Comparison of ENCODE assay signal across 9 cellular contexts in the genomic region with DNA sequence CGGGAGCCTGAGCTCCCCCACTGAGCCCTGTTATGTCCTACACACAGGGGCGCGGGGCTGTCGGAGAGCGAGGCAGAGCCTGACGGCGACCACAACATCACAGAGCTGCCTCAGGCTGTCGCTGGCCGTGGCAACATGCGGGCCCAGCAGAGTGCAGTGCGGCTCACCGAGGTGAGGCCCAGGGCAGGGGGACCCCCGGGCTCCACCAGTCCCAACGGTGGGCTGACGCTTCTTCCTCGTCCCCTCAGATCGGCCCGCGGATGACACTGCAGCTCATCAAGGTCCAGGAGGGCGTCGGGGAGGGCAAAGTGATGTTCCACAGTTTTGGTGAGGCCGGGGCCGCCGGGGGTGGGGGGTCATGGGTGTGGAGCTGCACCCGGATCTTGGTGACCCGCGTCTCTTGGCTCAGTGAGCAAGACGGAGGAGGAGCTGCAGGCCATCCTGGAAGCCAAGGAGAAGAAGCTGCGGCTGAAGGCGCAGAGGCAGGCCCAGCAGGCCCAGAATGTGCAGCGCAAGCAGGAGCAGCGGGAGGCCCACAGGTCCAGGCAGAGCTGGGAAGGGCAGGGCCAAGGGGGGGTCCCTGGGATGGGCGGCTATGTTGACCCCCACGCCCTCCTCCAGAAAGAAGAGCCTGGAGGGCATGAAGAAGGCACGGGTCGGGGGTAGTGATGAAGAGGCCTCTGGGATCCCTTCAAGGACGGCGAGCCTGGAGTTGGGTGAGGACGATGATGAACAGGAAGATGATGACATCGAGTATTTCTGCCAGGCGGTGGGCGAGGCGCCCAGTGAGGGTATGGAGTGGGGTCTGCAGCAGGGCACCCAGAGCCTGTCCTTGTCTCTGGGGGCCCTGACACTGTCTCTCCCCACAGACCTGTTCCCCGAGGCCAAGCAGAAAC. TPM values are rescaled to one million over a fixed set of nuclear protein-coding genes. Genes with fewer than 3 reads are reported as not detected.
DNase-seq lines count a peak whose midpoint lies in the region; ATAC-seq, FAIRE-seq and TF ChIP-seq lines count a peak whose summit lies in the region.
"Had no signal": no experiment of that assay in that cellular context is flagged by ENCODE, and none has a peak within 500 bp of the region (broad histone marks: within the 10 kb centered on the region; RNA-seq: fewer than 3 reads in every experiment).

No MANE protein-coding gene starts in this region.

- H2AFZ ChIP-seq in K562 (ENCODE audit: low read depth, low read length) (no peak overlapping the region), GM23248 (no peak overlapping the region)

- POLR2A ChIA-PET in K562 (lab: Yijun Ruan, JAX), result interaction anchor here (0.5 to 1.2 kb wide), 2 partner anchors 11 to 994 kb away, joined by 4 to 6 read pairs; no protein-coding TSS in a partner anchor

- H3K27me3 Mint-ChIP-seq in CD14-positive monocyte (ENCODE audit: low read depth in 3 of 3), result peaks cover 0 to 1% (median under 1%) of the 10 kb centered on the region in 3 donors

- peaks cover 9 to 79% of the 10 kb centered on the region in 2 experiments for H3K4me1 ChIP-seq in K562 (replicated peaks in 1 of 2; ENCODE audit: control insufficient read depth in 2 of 2, insufficient read depth in 2 of 2, low read length in 2 of 2)
- peaks cover 16% of the 10 kb centered on the region for H3K4me1 ChIP-seq in GM23248 (ENCODE audit: insufficient read depth)
- H3K4me1 ChIP-seq in adrenal gland (replicated peaks in 1 of 2), result peaks cover 8 to 15% of the 10 kb centered on the region in 2 donors
- 0 out of 2 replicates have a peak, but pooled peaks cover 3% of the 10 kb centered on the region for H3K4me1 ChIP-seq in SJCRH30

- TF ChIP-seq CTCF in CD14-positive monocyte (IDR thresholded peaks at IDR 0.05) (no peak), K562 (IDR thresholded peaks at IDR 0.05 in 2 of 3, conservative IDR thresholded peaks at IDR 0.05 in 1 of 3; ENCODE audit: insufficient read depth in 2 of 3, low read depth in 1 of 3, low read length in 3 of 3) (no peak), adrenal gland (IDR thresholded peaks at IDR 0.05) (no peak)

- TF ChIP-seq EP300 in K562 (IDR thresholded peaks at IDR 0.05; ENCODE audit: low read length), result no peak

- no peaks in the 10 kb centered on the region for H3K9me1 ChIP-seq in K562 (ENCODE audit: control insufficient read depth, insufficient read depth, low read length)

- H3K4me3 Mint-ChIP-seq in CD14-positive monocyte, result peak overlapping the region in 1 of 2 donors; percentile 30

- H3K36me3 Mint-ChIP-seq in CD14-positive monocyte, result peaks cover 45 to 60% of the 10 kb centered on the region in 2 donors

- FAIRE-seq in GM12892 (lab: Jason Lieb, UNC) (peak; percentile 9), K562 (lab: Jason Lieb, UNC) (no peak)

- H3K79me2 ChIP-seq in K562 (ENCODE audit: control insufficient read depth, insufficient read depth, low read length) (peaks cover 37% of the 10 kb centered on the region), GM23248 (ENCODE audit: insufficient read depth) (peaks cover 34% of the 10 kb centered on the region)

- H3K36me3 ChIP-seq in K562 (ENCODE audit: control insufficient read depth, insufficient read depth, low read length) (peaks cover 58% of the 10 kb centered on the region), GM23248 (ENCODE audit: low read depth) (peaks cover 25% of the 10 kb centered on the region), adrenal gland (replicated peaks in 1 of 2) (peaks cover 0 to 57% of the 10 kb centered on the region in 2 donors), SJCRH30 (peaks cover 59% of the 10 kb centered on the region)

- in situ Hi-C loops in K562 (cut with MboI), result no loop called here
- in situ Hi-C loops in GM23248 (cut with MboI), result no loop called here

- no peaks in the 10 kb centered on the region for H3K9me2 ChIP-seq in GM23248 (ENCODE audit: insufficient read depth)

- H3K4me2 ChIP-seq in K562 (ENCODE audit: insufficient read depth, low read length) (no peak overlapping the region), GM23248 (ENCODE audit: unreplicated experiment) (no peak overlapping the region)

- H4K20me1 ChIP-seq in K562 (replicated peaks; ENCODE audit: control insufficient read depth, insufficient read depth, low read length) (no peaks in the 10 kb centered on the region; the same call in 1 of the 2 replicates), GM23248 (ENCODE audit: insufficient read depth) (no peaks in the 10 kb centered on the region)

- intact Hi-C loops in CD14-positive monocyte (cut with micrococcal nuclease) (no loop called here), K562 (cut with micrococcal nuclease) (loop anchor here (5.0 kb wide), 1 partner anchor 178 kb away; no protein-coding TSS in a partner anchor), adrenal gland (cut with DNase I) (loop anchor here (10.0 kb wide), 2 partner anchors 134 to 176 kb away; a partner anchor contains a TSS)

- BruUV-seq in K562 (replicated peaks; lab: Mats Ljungman, UMichigan), result no TSS peak

- CTCF ChIA-PET in K562 (lab: Yijun Ruan, JAX; ENCODE audit: low intra/inter-chr PET ratio), result no interaction called here

- no peaks in the 10 kb centered on the region for H3K9me3 Mint-ChIP-seq in CD14-positive monocyte

- H3K9me3 ChIP-seq in K562 (replicated peaks; ENCODE audit: control insufficient read depth, insufficient read depth, low read depth, low read length) (no peaks in the 10 kb centered on the region), GM23248 (ENCODE audit: low read depth) (no peaks in the 10 kb centered on the region), adrenal gland (replicated peaks in 1 of 3) (no peaks in the 10 kb centered on the region), SJCRH30 (replicated peaks) (no peaks in the 10 kb centered on the region)
- H3K9me3 ChIP-seq: HAP-1, tibial nerve had no signal

- no peak for DNase-seq in CD14-positive monocyte (ENCODE audit: low spot score)
- no peak for DNase-seq in GM12892 (ENCODE audit: insufficient read length)
- peak in 1 of 4 experiments; percentile 7 for DNase-seq in K562 (ENCODE audit: extremely low read depth in 1 of 4, low spot score in 3 of 4)
- DNase-seq in GM23248, result no peak
- DNase-seq in adrenal gland, result no peak
- DNase-seq in SJCRH30, result no peak
- DNase-seq: cerebellar nuclear complex had no signal

- 95% methylated on average over 28 of the region's 44 CpGs for WGBS in K562 (ENCODE audit: insufficient coverage, low coverage, missing lambda C conversion rate)
- 94 to 97% methylated on average over 26 to 44 of the region's 44 CpGs for WGBS in GM23248 (ENCODE audit: low coverage in 1 of 2, low lambda C conversion rate in 2 of 2, missing lambda C conversion rate in 2 of 2), 2 experiments
- 86 to 88% (median 87%) methylated on average over 28 to 44 of the region's 44 CpGs for WGBS in adrenal gland, 4 donors

- TF ChIP-seq POLR2A in GM12892 (IDR thresholded peaks at IDR 0.05; ENCODE audit: low read depth, low read length) (0 out of 2 replicates have a peak, but pooled peaks have one; percentile 16), K562 (conservative IDR thresholded peaks at IDR 0.05) (no peak), adrenal gland (IDR thresholded peaks at IDR 0.05) (no peak)

- H3K9ac ChIP-seq in K562 (ENCODE audit: insufficient read depth in 1 of 2, low read depth in 2 of 2, low read length in 2 of 2), result peak overlapping the region in 1 of 2 experiments; percentile 57; a peak in 1 of 4 replicates
- H3K9ac ChIP-seq in GM23248, result no peak overlapping the region

- H3K27ac ChIP-seq in K562 (ENCODE audit: extremely low read depth, low read depth, low read length) (no peak overlapping the region), GM23248 (no peak overlapping the region), adrenal gland (no peak overlapping the region), SJCRH30 (no peak overlapping the region)

- H3F3A ChIP-seq in GM23248 (ENCODE audit: insufficient read depth), result peaks cover 33% of the 10 kb centered on the region

- H3K4me1 Mint-ChIP-seq in CD14-positive monocyte, result peaks cover 49% of the 10 kb centered on the region

- H3K27ac Mint-ChIP-seq in CD14-positive monocyte, result peak overlapping the region in 6 of 7 donors; percentile 72 to 93 (median 84)

- H3K4me3 ChIP-seq in K562 (no peak overlapping the region), GM23248 (no peak overlapping the region), adrenal gland (no peak overlapping the region), SJCRH30 (no peak overlapping the region)
- H3K4me3 ChIP-seq: HAP-1, tibial nerve had no signal

- no peak for ATAC-seq in K562

- no peak for TF ChIP-seq RAD21 in K562 (CRISPR knock-in tag; conservative IDR thresholded peaks at IDR 0.05 in 1 of 2, IDR thresholded peaks at IDR 0.05 in 1 of 2)

- H3K27me3 ChIP-seq in K562 (ENCODE audit: control insufficient read depth in 2 of 2, insufficient read depth in 2 of 2, low read length in 2 of 2), result no peaks in the 10 kb centered on the region
- H3K27me3 ChIP-seq in GM23248 (replicated peaks; ENCODE audit: insufficient read depth), result no peaks in the 10 kb centered on the region
- H3K27me3 ChIP-seq in adrenal gland, result no peaks in the 10 kb centered on the region
- H3K27me3 ChIP-seq in SJCRH30, result no peaks in the 10 kb centered on the region
- H3K27me3 ChIP-seq: tibial nerve had no signal

RNA-seq across cellular contexts. Expression of a gene that starts 1.2 kb away (rescaled TPM):
- polyA plus RNA-seq in CD14-positive monocyte (under 1 TPM; 0.50 to 0.69 TPM), K562 (2011; rRNA removed) (2.4 and 6.5 TPM in 2 replicates), K562 (2014; fragmentation: Illumina TruSeq; extraction: Trizol) (1.5 and 2.1 TPM in 2 replicates), K562 (2014; fragmentation: Nextera tagmentation; extraction: Ambion mirVana) (under 1 TPM; 0.03 to 0.07 TPM), K562 (2014; rRNA removed) (4.5 and 5.9 TPM in 2 replicates), GM23248 (2016; fragmentation: Nextera tagmentation; extraction: Ambion mirVana) (2.5 and 2.8 TPM in 2 replicates), adrenal gland (10 to 100 TPM in 2 of 3 donors, under 1 TPM in 1; 0.77 to 21.5 (median 13.0) TPM)
- 11.0 TPM for polyA plus RNA-seq in GM12892 (2012; ENCODE audit: missing spikeins)
- 7.8 and 42.3 TPM in 2 replicates for total RNA-seq in K562 (2011; cell fraction: chromatin; rRNA removed; ENCODE audit: low replicate concordance)
- total RNA-seq in K562 (2011; cell fraction: nucleolus; rRNA removed), result 18.0 and 23.8 TPM in 2 replicates
- 12.8 and 19.6 TPM in 2 replicates for total RNA-seq in K562 (2011; cell fraction: nucleoplasm; rRNA removed)
- total RNA-seq in K562 (2014; rRNA removed) (1.5 and 3.2 TPM in 2 replicates), K562 (2014; rRNA removed; fragmentation: Illumina TruSeq; extraction: Trizol) (1.4 and 1.5 TPM in 2 replicates), K562 (2015; rRNA removed; fragmentation: Illumina TruSeq; extraction: Trizol) (4.6 TPM in 2 replicates), K562 (2021) (10.1 and 10.2 TPM in 2 replicates), adrenal gland (10 to 100 TPM in 1 of 8 donors, 1 to 10 TPM in 7; 2.0 to 10.5 (median 6.5) TPM)
- 5.8 and 7.6 TPM in 2 replicates for polyA plus RNA-seq in K562 (2011; cell fraction: cytosol; rRNA removed)
- 9.8 and 12.6 TPM in 2 replicates for polyA plus RNA-seq in K562 (2011; cell fraction: nucleus; rRNA removed)
- 6.2 and 11.6 TPM in 2 replicates for polyA plus RNA-seq in K562 (2012)
- polyA minus RNA-seq in K562 (2011; rRNA and poly(A)+ RNA removed), result 1.5 and 1.9 TPM in 2 replicates
- polyA minus RNA-seq in K562 (2011; cell fraction: cytosol; rRNA and poly(A)+ RNA removed), result 2.6 and 7.6 TPM in 2 replicates
- 3.8 and 4.9 TPM in 2 replicates for polyA minus RNA-seq in K562 (2011; cell fraction: nucleus; rRNA and poly(A)+ RNA removed)
- 2.9 and 6.3 TPM in 2 replicates for total RNA-seq in GM23248 (2014; rRNA removed; shearing (Covaris generic))
- total RNA-seq in SJCRH30 (2014; rRNA removed; shearing (Covaris generic)), result 10.7 and 10.8 TPM in 2 replicates

RNA-seq across cellular contexts. Expression of a gene that starts 4.2 kb away (rescaled TPM):
- 1 to 10 TPM; 7.2 to 7.6 TPM for polyA plus RNA-seq in CD14-positive monocyte
- 61.1 TPM for polyA plus RNA-seq in GM12892 (2012; ENCODE audit: missing spikeins)
- total RNA-seq in K562 (2011; cell fraction: chromatin; rRNA removed; ENCODE audit: low replicate concordance), result 43.7 and 158 TPM in 2 replicates
- 136 and 158 TPM in 2 replicates for total RNA-seq in K562 (2011; cell fraction: nucleolus; rRNA removed)
- 72.6 and 76.3 TPM in 2 replicates for total RNA-seq in K562 (2011; cell fraction: nucleoplasm; rRNA removed)
- 111 and 141 TPM in 2 replicates for total RNA-seq in K562 (2014; rRNA removed)
- total RNA-seq in K562 (2014; rRNA removed; fragmentation: Illumina TruSeq; extraction: Trizol), result 21.1 and 29.3 TPM in 2 replicates
- 76.2 and 78.6 TPM in 2 replicates for total RNA-seq in K562 (2015; rRNA removed; fragmentation: Illumina TruSeq; extraction: Trizol)
- total RNA-seq in K562 (2021), result 113 and 122 TPM in 2 replicates
- polyA plus RNA-seq in K562 (2011; rRNA removed), result 43.2 and 54.4 TPM in 2 replicates
- polyA plus RNA-seq in K562 (2011; cell fraction: cytosol; rRNA removed), result 55.0 and 104 TPM in 2 replicates
- 120 and 211 TPM in 2 replicates for polyA plus RNA-seq in K562 (2011; cell fraction: nucleus; rRNA removed)
- 52.6 and 75.7 TPM in 2 replicates for polyA plus RNA-seq in K562 (2012)
- polyA plus RNA-seq in K562 (2014; fragmentation: Illumina TruSeq; extraction: Trizol), result 59.1 and 66.9 TPM in 2 replicates
- polyA plus RNA-seq in K562 (2014; fragmentation: Nextera tagmentation; extraction: Ambion mirVana), result 1 to 10 TPM; 2.2 to 4.9 TPM
- polyA plus RNA-seq in K562 (2014; rRNA removed), result 129 TPM in 2 replicates
- polyA minus RNA-seq in K562 (2011; rRNA and poly(A)+ RNA removed), result 26.1 and 49.0 TPM in 2 replicates
- 66.1 and 69.2 TPM in 2 replicates for polyA minus RNA-seq in K562 (2011; cell fraction: cytosol; rRNA and poly(A)+ RNA removed)
- 65.4 and 68.5 TPM in 2 replicates for polyA minus RNA-seq in K562 (2011; cell fraction: nucleus; rRNA and poly(A)+ RNA removed)
- 39.7 and 47.0 TPM in 2 replicates for total RNA-seq in GM23248 (2014; rRNA removed; shearing (Covaris generic))
- polyA plus RNA-seq in GM23248 (2016; fragmentation: Nextera tagmentation; extraction: Ambion mirVana), result 44.2 and 47.7 TPM in 2 replicates
- 10 to 100 TPM; 18.2 to 44.8 (median 28.8) TPM for total RNA-seq in adrenal gland
- polyA plus RNA-seq in adrenal gland, result 10 to 100 TPM; 21.2 to 98.7 (median 68.0) TPM
- total RNA-seq in SJCRH30 (2014; rRNA removed; shearing (Covaris generic)), result 44.7 and 47.0 TPM in 2 replicates

RNA-seq across cellular contexts. Expression of a gene that starts 7.8 kb away (rescaled TPM):
- not detected for polyA plus RNA-seq in CD14-positive monocyte
- 16.8 TPM for polyA plus RNA-seq in GM12892 (2012; ENCODE audit: missing spikeins)
- total RNA-seq in K562 (2011; cell fraction: chromatin; rRNA removed; ENCODE audit: low replicate concordance), result 0.81 and 2.5 TPM in 2 replicates
- 1.8 and 3.0 TPM in 2 replicates for total RNA-seq in K562 (2011; cell fraction: nucleolus; rRNA removed)
- total RNA-seq in K562 (2011; cell fraction: nucleoplasm; rRNA removed), result 1.6 and 2.9 TPM in 2 replicates
- total RNA-seq in K562 (2014; rRNA removed), result 0.86 and 2.1 TPM in 2 replicates
- total RNA-seq in K562 (2014; rRNA removed; fragmentation: Illumina TruSeq; extraction: Trizol), result 0.38 and 0.58 TPM in 2 replicates
- 0.23 and 0.36 TPM in 2 replicates for total RNA-seq in K562 (2015; rRNA removed; fragmentation: Illumina TruSeq; extraction: Trizol)
- 0.42 and 0.58 TPM in 2 replicates for total RNA-seq in K562 (2021)
- 0.54 and 0.83 TPM in 2 replicates for polyA plus RNA-seq in K562 (2011; rRNA removed)
- 0.66 and 1.6 TPM in 2 replicates for polyA plus RNA-seq in K562 (2011; cell fraction: cytosol; rRNA removed)
- 1.4 and 4.2 TPM in 2 replicates for polyA plus RNA-seq in K562 (2011; cell fraction: nucleus; rRNA removed)
- 0.51 and 0.70 TPM in 2 replicates for polyA plus RNA-seq in K562 (2012)
- polyA plus RNA-seq in K562 (2014; fragmentation: Illumina TruSeq; extraction: Trizol), result 0.22 and 0.43 TPM in 2 replicates
- not detected for polyA plus RNA-seq in K562 (2014; fragmentation: Nextera tagmentation; extraction: Ambion mirVana)
- polyA plus RNA-seq in K562 (2014; rRNA removed), result 0.31 and 0.97 TPM in 2 replicates
- 0.09 and 0.21 TPM in 2 replicates for polyA minus RNA-seq in K562 (2011; rRNA and poly(A)+ RNA removed)
- polyA minus RNA-seq in K562 (2011; cell fraction: cytosol; rRNA and poly(A)+ RNA removed), result 1.4 TPM in 1 of 2 replicates, not detected in the other
- polyA minus RNA-seq in K562 (2011; cell fraction: nucleus; rRNA and poly(A)+ RNA removed), result 0.33 and 1.8 TPM in 2 replicates
- total RNA-seq in GM23248 (2014; rRNA removed; shearing (Covaris generic)), result 0.22 and 0.63 TPM in 2 replicates
- 0.46 and 0.58 TPM in 2 replicates for polyA plus RNA-seq in GM23248 (2016; fragmentation: Nextera tagmentation; extraction: Ambion mirVana)
- 1 to 10 TPM in 3 of 8 donors, under 1 TPM in 5; 0.12 to 3.2 (median 0.48) TPM for total RNA-seq in adrenal gland
- 1 to 10 TPM in 2 of 3 donors, under 1 TPM in 1; 0.16 to 1.9 (median 1.5) TPM for polyA plus RNA-seq in adrenal gland
- 0.10 TPM in 1 of 2 replicates, not detected in the other for total RNA-seq in SJCRH30 (2014; rRNA removed; shearing (Covaris generic))

RNA-seq across cellular contexts. Expression of a gene that starts 9.4 kb away (rescaled TPM):
- polyA plus RNA-seq in CD14-positive monocyte, result 100 to 1,000 TPM; 148 to 166 TPM
- 129 TPM for polyA plus RNA-seq in GM12892 (2012; ENCODE audit: missing spikeins)
- 149 and 492 TPM in 2 replicates for total RNA-seq in K562 (2011; cell fraction: chromatin; rRNA removed; ENCODE audit: low replicate concordance)
- total RNA-seq in K562 (2011; cell fraction: nucleolus; rRNA removed), result 401 and 445 TPM in 2 replicates
- total RNA-seq in K562 (2011; cell fraction: nucleoplasm; rRNA removed), result 251 and 254 TPM in 2 replicates
- 496 and 567 TPM in 2 replicates for total RNA-seq in K562 (2014; rRNA removed)
- 180 and 183 TPM in 2 replicates for total RNA-seq in K562 (2014; rRNA removed; fragmentation: Illumina TruSeq; extraction: Trizol)
- 303 and 312 TPM in 2 replicates for total RNA-seq in K562 (2015; rRNA removed; fragmentation: Illumina TruSeq; extraction: Trizol)
- total RNA-seq in K562 (2021), result 388 and 395 TPM in 2 replicates
- 119 and 135 TPM in 2 replicates for polyA plus RNA-seq in K562 (2011; rRNA removed)
- 195 and 287 TPM in 2 replicates for polyA plus RNA-seq in K562 (2011; cell fraction: cytosol; rRNA removed)
- polyA plus RNA-seq in K562 (2011; cell fraction: nucleus; rRNA removed), result 588 and 868 TPM in 2 replicates
- 313 and 327 TPM in 2 replicates for polyA plus RNA-seq in K562 (2012)
- 338 and 435 TPM in 2 replicates for polyA plus RNA-seq in K562 (2014; fragmentation: Illumina TruSeq; extraction: Trizol)
- 10 to 100 TPM; 35.3 to 53.8 TPM for polyA plus RNA-seq in K562 (2014; fragmentation: Nextera tagmentation; extraction: Ambion mirVana)
- 299 and 361 TPM in 2 replicates for polyA plus RNA-seq in K562 (2014; rRNA removed)
- 37.8 and 59.9 TPM in 2 replicates for polyA minus RNA-seq in K562 (2011; rRNA and poly(A)+ RNA removed)
- 98.8 and 105 TPM in 2 replicates for polyA minus RNA-seq in K562 (2011; cell fraction: cytosol; rRNA and poly(A)+ RNA removed)
- 95.6 and 97.2 TPM in 2 replicates for polyA minus RNA-seq in K562 (2011; cell fraction: nucleus; rRNA and poly(A)+ RNA removed)
- total RNA-seq in GM23248 (2014; rRNA removed; shearing (Covaris generic)), result 211 and 259 TPM in 2 replicates
- 176 and 179 TPM in 2 replicates for polyA plus RNA-seq in GM23248 (2016; fragmentation: Nextera tagmentation; extraction: Ambion mirVana)
- 100 to 1,000 TPM; 177 to 341 (median 266) TPM for total RNA-seq in adrenal gland
- polyA plus RNA-seq in adrenal gland, result 100 to 1,000 TPM; 205 to 225 (median 206) TPM
- total RNA-seq in SJCRH30 (2014; rRNA removed; shearing (Covaris generic)), result 179 and 186 TPM in 2 replicates

RNA-seq across cellular contexts. Expression of a gene that starts 24.2 kb away (rescaled TPM):
- polyA plus RNA-seq in CD14-positive monocyte (10 to 100 TPM; 12.6 to 17.6 TPM), K562 (2011; rRNA removed) (10.5 and 13.7 TPM in 2 replicates), K562 (2014; fragmentation: Illumina TruSeq; extraction: Trizol) (14.1 and 16.8 TPM in 2 replicates), K562 (2014; fragmentation: Nextera tagmentation; extraction: Ambion mirVana) (1 to 10 TPM; 1.5 to 2.6 TPM), K562 (2014; rRNA removed) (22.6 and 25.7 TPM in 2 replicates), GM23248 (2016; fragmentation: Nextera tagmentation; extraction: Ambion mirVana) (28.4 and 29.8 TPM in 2 replicates), adrenal gland (100 to 1,000 TPM in 1 of 3 donors, 10 to 100 TPM in 2; 18.6 to 116 (median 85.5) TPM)
- 58.7 TPM for polyA plus RNA-seq in GM12892 (2012; ENCODE audit: missing spikeins)
- total RNA-seq in K562 (2011; cell fraction: chromatin; rRNA removed; ENCODE audit: low replicate concordance), result 31.5 and 78.2 TPM in 2 replicates
- total RNA-seq in K562 (2011; cell fraction: nucleolus; rRNA removed), result 47.9 and 51.2 TPM in 2 replicates
- 41.4 and 44.2 TPM in 2 replicates for total RNA-seq in K562 (2011; cell fraction: nucleoplasm; rRNA removed)
- total RNA-seq in K562 (2014; rRNA removed) (13.0 and 16.6 TPM in 2 replicates), K562 (2014; rRNA removed; fragmentation: Illumina TruSeq; extraction: Trizol) (5.8 and 6.4 TPM in 2 replicates), K562 (2015; rRNA removed; fragmentation: Illumina TruSeq; extraction: Trizol) (6.8 and 7.5 TPM in 2 replicates), K562 (2021) (15.1 and 16.4 TPM in 2 replicates), adrenal gland (10 to 100 TPM; 27.9 to 50.6 (median 42.3) TPM)
- polyA plus RNA-seq in K562 (2011; cell fraction: cytosol; rRNA removed), result 9.5 and 19.0 TPM in 2 replicates
- polyA plus RNA-seq in K562 (2011; cell fraction: nucleus; rRNA removed), result 60.4 and 126 TPM in 2 replicates
- 13.8 and 24.0 TPM in 2 replicates for polyA plus RNA-seq in K562 (2012)
- 3.4 and 7.6 TPM in 2 replicates for polyA minus RNA-seq in K562 (2011; rRNA and poly(A)+ RNA removed)
- polyA minus RNA-seq in K562 (2011; cell fraction: cytosol; rRNA and poly(A)+ RNA removed), result 3.1 and 3.3 TPM in 2 replicates
- polyA minus RNA-seq in K562 (2011; cell fraction: nucleus; rRNA and poly(A)+ RNA removed), result 10.0 and 21.1 TPM in 2 replicates
- 30.6 and 33.0 TPM in 2 replicates for total RNA-seq in GM23248 (2014; rRNA removed; shearing (Covaris generic))
- 0.08 TPM in 1 of 2 replicates, not detected in the other for total RNA-seq in SJCRH30 (2014; rRNA removed; shearing (Covaris generic))

Comparison
In these comparisons a context has a peak if more than half of its experiments do, and no peak if none do; other contexts are left out.
1. intact Hi-C loops: an anchor here in K562 (5.0 kb wide) and adrenal gland (10.0 kb wide); none called in CD14-positive monocyte.